11 cellular contexts compared by ENCODE assay signal in genomic region chrX:107742754-107743191, GRCh38. TPM values are rescaled to one million over a fixed set of nuclear protein-coding genes. Genes with fewer than 3 reads are reported as not detected.
A peak's percentile ranks its signal among the peaks of the same experiment; 100 is the strongest.
DNase-seq lines count a peak whose midpoint lies in the region; ATAC-seq and TF ChIP-seq lines count a peak whose summit lies in the region.
"Had no signal": no experiment of that assay in that cellular context is flagged by ENCODE, and none has a peak within 500 bp of the region (broad histone marks: within the 10 kb centered on the region; RNA-seq: fewer than 3 reads in every experiment).

No MANE protein-coding gene starts in this region.

- TF ChIP-seq CTCF in natural killer cell (IDR thresholded peaks at IDR 0.05) = no peak

- DNase-seq in stimulated activated naive CD8-positive, alpha-beta T cell treated with anti-CD3 and anti-CD28 coated beads, Interleukin-15, Interleukin-2, amounts not matched to agents 100 U/mL and 50 U/mL, for 24 hours = no peak
- DNase-seq in effector memory CD4-positive, alpha-beta T cell = no peak
- DNase-seq in natural killer cell = no peak
- no peak for DNase-seq in NCI-H1436 (lab: John Stamatoyannopoulos, UW)
- no peak for DNase-seq in germinal center (ENCODE audit: low spot score)
- DNase-seq: SW 1271 had no signal

- no peaks in the 10 kb centered on the region for H3K9me3 ChIP-seq in effector memory CD4-positive, alpha-beta T cell (ENCODE audit: control insufficient read depth, low read length)

- peak overlapping the region; percentile 67 for H3K27ac ChIP-seq in effector memory CD4-positive, alpha-beta T cell (ENCODE audit: insufficient read depth, low read length, poor library complexity, severe bottlenecking)

- no peaks in the 10 kb centered on the region for H3K9me3 Mint-ChIP-seq in stimulated activated naive CD8-positive, alpha-beta T cell treated with anti-CD3 and anti-CD28 coated beads, Interleukin-15, Interleukin-2, amounts not matched to agents 100 ng/mL and 50 ng/mL, for 24 hours
- no peaks in the 10 kb centered on the region for H3K9me3 Mint-ChIP-seq in natural killer cell

- no peaks in the 10 kb centered on the region for H3K27me3 Mint-ChIP-seq in stimulated activated naive CD8-positive, alpha-beta T cell treated with anti-CD3 and anti-CD28 coated beads, Interleukin-15, Interleukin-2, amounts not matched to agents 100 ng/mL and 50 ng/mL, for 24 hours
- no peaks in the 10 kb centered on the region for H3K27me3 Mint-ChIP-seq in natural killer cell (ENCODE audit: low read depth in 2 of 2)

- intact Hi-C loops in natural killer cell (cut with micrococcal nuclease) = loop anchor here (1.0 to 2.0 kb wide), 2 partner anchors 26 to 69 kb away; no protein-coding TSS in a partner anchor

- no peaks in the 10 kb centered on the region for H3K36me3 Mint-ChIP-seq in stimulated activated naive CD8-positive, alpha-beta T cell treated with anti-CD3 and anti-CD28 coated beads, Interleukin-15, Interleukin-2, amounts not matched to agents 100 ng/mL and 50 ng/mL, for 24 hours (ENCODE audit: low read depth)
- no peaks in the 10 kb centered on the region for H3K36me3 Mint-ChIP-seq in natural killer cell

- H3K36me3 ChIP-seq in effector memory CD4-positive, alpha-beta T cell (ENCODE audit: control insufficient read depth, insufficient read depth, low read length) = no peaks in the 10 kb centered on the region

- H3K4me1 ChIP-seq in effector memory CD4-positive, alpha-beta T cell (ENCODE audit: control insufficient read depth, insufficient read depth, low read length, poor library complexity, severe bottlenecking) = peaks cover 31% of the 10 kb centered on the region

- H3K27me3 ChIP-seq in effector memory CD4-positive, alpha-beta T cell (replicated peaks; ENCODE audit: control insufficient read depth, insufficient read depth, low read length, poor library complexity, severe bottlenecking) = no peaks in the 10 kb centered on the region

- H3K4me3 Mint-ChIP-seq in stimulated activated naive CD8-positive, alpha-beta T cell treated with anti-CD3 and anti-CD28 coated beads, Interleukin-15, Interleukin-2, amounts not matched to agents 100 ng/mL and 50 ng/mL, for 24 hours = peak overlapping the region; percentile 81
- H3K4me3 Mint-ChIP-seq in natural killer cell = peak overlapping the region; percentile 85

- ATAC-seq in stimulated activated naive CD8-positive, alpha-beta T cell treated with anti-CD3 and anti-CD28 coated beads, Interleukin-15, Interleukin-2, amounts not matched to agents 100 U/mL and 50 U/mL, for 24 hours = no peak
- ATAC-seq in natural killer cell (no peak), HG03565 (IDR thresholded peaks at IDR 0.05; ENCODE audit: unreplicated experiment) (no peak), HG03457 (IDR thresholded peaks at IDR 0.05; ENCODE audit: unreplicated experiment) (no peak)

- peak overlapping the region; percentile 94 for H3K27ac Mint-ChIP-seq in stimulated activated naive CD8-positive, alpha-beta T cell treated with anti-CD3 and anti-CD28 coated beads, Interleukin-15, Interleukin-2, amounts not matched to agents 100 ng/mL and 50 ng/mL, for 24 hours
- peak overlapping the region; percentile 91 to 94 for H3K27ac Mint-ChIP-seq in natural killer cell

- H3K4me1 Mint-ChIP-seq in stimulated activated naive CD8-positive, alpha-beta T cell treated with anti-CD3 and anti-CD28 coated beads, Interleukin-15, Interleukin-2, amounts not matched to agents 100 ng/mL and 50 ng/mL, for 24 hours (ENCODE audit: low read depth) = peaks cover 30% of the 10 kb centered on the region
- H3K4me1 Mint-ChIP-seq in natural killer cell = peaks cover 28 to 29% of the 10 kb centered on the region in 2 donors

- peak overlapping the region; percentile 0 for H3K4me3 ChIP-seq in effector memory CD4-positive, alpha-beta T cell (ENCODE audit: insufficient read depth, low read depth, low read length, poor library complexity, severe bottlenecking)

RNA-seq across cellular contexts. Expression of gene TSC22D3, which starts 32.8 kb away (rescaled TPM):
- 1,000 to 10,000 TPM in 2 of 3 donors, 100 to 1,000 TPM in 1; 895 to 1,800 (median 1,053) TPM for total RNA-seq in natural killer cell

RNA-seq across cellular contexts. Expression of gene NCBP2L, which starts 34.8 kb away (rescaled TPM):
- under 1 TPM in 1 of 3 donors, not detected in 2; 0.18 TPM for total RNA-seq in natural killer cell
- total RNA-seq: M059J, pulmonary artery endothelial cell had no signal
